In the genomic region with DNA sequence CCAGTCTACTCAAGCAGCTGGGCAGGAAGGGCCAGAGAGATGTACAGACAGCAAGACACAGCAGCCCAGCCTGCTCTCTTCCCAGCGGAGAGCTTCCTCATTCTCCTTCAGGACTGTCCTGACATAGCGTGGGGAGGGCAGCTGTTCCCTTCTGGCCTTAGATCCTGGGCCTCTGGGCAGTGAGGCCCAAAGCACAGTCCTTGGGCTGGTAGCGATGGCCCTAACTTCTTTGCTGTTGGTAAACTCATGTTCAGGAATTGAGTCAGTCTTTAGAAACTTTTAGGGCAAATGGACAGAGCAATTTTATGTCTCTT, we compare ENCODE assay signal across 1 cellular context.
TF ChIP-seq lines count a peak whose summit lies in the region.

No MANE protein-coding gene starts in this region.

TF ChIP-seq in GM23338, 12 proteins besides CTCF, POLR2A, EP300 and RAD21 (continued from another document):
- TF ChIP-seq, protein P1, sequence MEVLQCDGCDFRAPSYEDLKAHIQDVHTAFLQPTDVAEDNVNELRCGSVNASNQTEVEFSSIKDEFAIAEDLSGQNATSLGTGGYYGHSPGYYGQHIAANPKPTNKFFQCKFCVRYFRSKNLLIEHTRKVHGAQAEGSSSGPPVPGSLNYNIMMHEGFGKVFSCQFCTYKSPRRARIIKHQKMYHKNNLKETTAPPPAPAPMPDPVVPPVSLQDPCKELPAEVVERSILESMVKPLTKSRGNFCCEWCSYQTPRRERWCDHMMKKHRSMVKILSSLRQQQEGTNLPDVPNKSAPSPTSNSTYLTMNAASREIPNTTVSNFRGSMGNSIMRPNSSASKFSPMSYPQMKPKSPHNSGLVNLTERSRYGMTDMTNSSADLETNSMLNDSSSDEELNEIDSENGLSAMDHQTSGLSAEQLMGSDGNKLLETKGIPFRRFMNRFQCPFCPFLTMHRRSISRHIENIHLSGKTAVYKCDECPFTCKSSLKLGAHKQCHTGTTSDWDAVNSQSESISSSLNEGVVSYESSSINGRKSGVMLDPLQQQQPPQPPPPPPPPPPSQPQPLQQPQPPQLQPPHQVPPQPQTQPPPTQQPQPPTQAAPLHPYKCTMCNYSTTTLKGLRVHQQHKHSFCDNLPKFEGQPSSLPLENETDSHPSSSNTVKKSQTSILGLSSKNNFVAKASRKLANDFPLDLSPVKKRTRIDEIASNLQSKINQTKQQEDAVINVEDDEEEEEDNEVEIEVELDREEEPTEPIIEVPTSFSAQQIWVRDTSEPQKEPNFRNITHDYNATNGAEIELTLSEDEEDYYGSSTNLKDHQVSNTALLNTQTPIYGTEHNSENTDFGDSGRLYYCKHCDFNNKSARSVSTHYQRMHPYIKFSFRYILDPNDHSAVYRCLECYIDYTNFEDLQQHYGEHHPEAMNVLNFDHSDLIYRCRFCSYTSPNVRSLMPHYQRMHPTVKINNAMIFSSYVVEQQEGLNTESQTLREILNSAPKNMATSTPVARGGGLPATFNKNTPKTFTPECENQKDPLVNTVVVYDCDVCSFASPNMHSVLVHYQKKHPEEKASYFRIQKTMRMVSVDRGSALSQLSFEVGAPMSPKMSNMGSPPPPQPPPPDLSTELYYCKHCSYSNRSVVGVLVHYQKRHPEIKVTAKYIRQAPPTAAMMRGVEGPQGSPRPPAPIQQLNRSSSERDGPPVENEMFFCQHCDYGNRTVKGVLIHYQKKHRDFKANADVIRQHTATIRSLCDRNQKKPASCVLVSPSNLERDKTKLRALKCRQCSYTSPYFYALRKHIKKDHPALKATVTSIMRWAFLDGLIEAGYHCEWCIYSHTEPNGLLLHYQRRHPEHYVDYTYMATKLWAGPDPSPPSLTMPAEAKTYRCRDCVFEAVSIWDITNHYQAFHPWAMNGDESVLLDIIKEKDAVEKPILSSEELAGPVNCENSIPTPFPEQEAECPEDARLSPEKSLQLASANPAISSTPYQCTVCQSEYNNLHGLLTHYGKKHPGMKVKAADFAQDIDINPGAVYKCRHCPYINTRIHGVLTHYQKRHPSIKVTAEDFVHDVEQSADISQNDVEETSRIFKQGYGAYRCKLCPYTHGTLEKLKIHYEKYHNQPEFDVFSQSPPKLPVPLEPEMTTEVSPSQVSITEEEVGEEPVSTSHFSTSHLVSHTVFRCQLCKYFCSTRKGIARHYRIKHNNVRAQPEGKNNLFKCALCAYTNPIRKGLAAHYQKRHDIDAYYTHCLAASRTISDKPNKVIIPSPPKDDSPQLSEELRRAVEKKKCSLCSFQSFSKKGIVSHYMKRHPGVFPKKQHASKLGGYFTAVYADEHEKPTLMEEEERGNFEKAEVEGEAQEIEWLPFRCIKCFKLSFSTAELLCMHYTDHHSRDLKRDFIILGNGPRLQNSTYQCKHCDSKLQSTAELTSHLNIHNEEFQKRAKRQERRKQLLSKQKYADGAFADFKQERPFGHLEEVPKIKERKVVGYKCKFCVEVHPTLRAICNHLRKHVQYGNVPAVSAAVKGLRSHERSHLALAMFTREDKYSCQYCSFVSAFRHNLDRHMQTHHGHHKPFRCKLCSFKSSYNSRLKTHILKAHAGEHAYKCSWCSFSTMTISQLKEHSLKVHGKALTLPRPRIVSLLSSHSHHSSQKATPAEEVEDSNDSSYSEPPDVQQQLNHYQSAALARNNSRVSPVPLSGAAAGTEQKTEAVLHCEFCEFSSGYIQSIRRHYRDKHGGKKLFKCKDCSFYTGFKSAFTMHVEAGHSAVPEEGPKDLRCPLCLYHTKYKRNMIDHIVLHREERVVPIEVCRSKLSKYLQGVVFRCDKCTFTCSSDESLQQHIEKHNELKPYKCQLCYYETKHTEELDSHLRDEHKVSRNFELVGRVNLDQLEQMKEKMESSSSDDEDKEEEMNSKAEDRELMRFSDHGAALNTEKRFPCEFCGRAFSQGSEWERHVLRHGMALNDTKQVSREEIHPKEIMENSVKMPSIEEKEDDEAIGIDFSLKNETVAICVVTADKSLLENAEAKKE (CRISPR knock-in tag; IDR thresholded peaks at IDR 0.05) = no peak
- TF ChIP-seq ETS1 (IDR thresholded peaks at IDR 0.05) (no peak), NANOG (IDR thresholded peaks at IDR 0.05; ENCODE audit: borderline replicate concordance) (no peak), ZNF331 (CRISPR knock-in tag; IDR thresholded peaks at IDR 0.05; ENCODE audit: low read depth) (no peak), EZH2phosphoT487 (IDR thresholded peaks at IDR 0.05; ENCODE audit: unreplicated experiment) (no peak), JUNB (IDR thresholded peaks at IDR 0.05; ENCODE audit: unreplicated experiment) (no peak), STAT1 (IDR thresholded peaks at IDR 0.05; ENCODE audit: unreplicated experiment) (no peak)
TF ChIP-seq in GM23338: peak in this region for 0.
